Comparison of ENCODE assay signal across 27 cellular contexts in genomic region chr15:54559405-54560064, GRCh38.
DNase-seq lines count a peak whose midpoint lies in the region; ATAC-seq and TF ChIP-seq lines count a peak whose summit lies in the region.
"Had no signal": no experiment of that assay in that cellular context is flagged by ENCODE, and none has a peak within 500 bp of the region (broad histone marks: within the 10 kb centered on the region; RNA-seq: fewer than 3 reads in every experiment).

No MANE protein-coding gene starts in this region.

- H3K4me3 Mint-ChIP-seq in activated naive CD4-positive, alpha-beta T cell treated with anti-CD3 and anti-CD28 coated beads, Interleukin-2, amount 10 ng/mL, durations not matched to agents 7 days and 5 days: no peak overlapping the region
- H3K4me3 Mint-ChIP-seq: nephron progenitor cell; stimulated activated memory B cell treated with anti-CD40 and anti-IgM and Interleukin-4, amounts not matched to agents 10 μg/mL and 1 μg/mL and 100 μg/mL, for 72 hours; WTC11 had no signal

- no peaks in the 10 kb centered on the region for H3K36me3 Mint-ChIP-seq in activated naive CD4-positive, alpha-beta T cell treated with anti-CD3 and anti-CD28 coated beads, Interleukin-2, amount 10 ng/mL, durations not matched to agents 7 days and 5 days
- H3K36me3 Mint-ChIP-seq: CD14-positive monocyte; stimulated activated memory B cell treated with anti-CD40 and anti-IgM and Interleukin-4, amounts not matched to agents 10 μg/mL and 1 μg/mL and 100 μg/mL, for 72 hours; WTC11 had no signal

- no peak overlapping the region for H3K27ac Mint-ChIP-seq in activated naive CD4-positive, alpha-beta T cell treated with anti-CD3 and anti-CD28 coated beads, Interleukin-2, amount 10 ng/mL, durations not matched to agents 7 days and 5 days
- H3K27ac Mint-ChIP-seq: CD14-positive monocyte; nephron progenitor cell; stimulated activated memory B cell treated with anti-CD40 and anti-IgM and Interleukin-4, amounts not matched to agents 10 μg/mL and 1 μg/mL and 100 μg/mL, for 72 hours; WTC11 had no signal

- no peak overlapping the region for H3K4me3 ChIP-seq in GM12865 (ENCODE audit: low read depth, low read length)
- H3K4me3 ChIP-seq: body of pancreas, mucosa of descending colon, pancreas, PC-9 had no signal

- H3K4me1 Mint-ChIP-seq in activated naive CD4-positive, alpha-beta T cell treated with anti-CD3 and anti-CD28 coated beads, Interleukin-2, amount 10 ng/mL, durations not matched to agents 7 days and 5 days: no peaks in the 10 kb centered on the region
- H3K4me1 Mint-ChIP-seq: nephron progenitor cell; stimulated activated memory B cell treated with anti-CD40 and anti-IgM and Interleukin-4, amounts not matched to agents 10 μg/mL and 1 μg/mL and 100 μg/mL, for 72 hours; WTC11 had no signal

- H3K9me3 Mint-ChIP-seq in activated naive CD4-positive, alpha-beta T cell treated with anti-CD3 and anti-CD28 coated beads, Interleukin-2, amount 10 ng/mL, durations not matched to agents 7 days and 5 days: no peaks in the 10 kb centered on the region
- H3K9me3 Mint-ChIP-seq: nephron progenitor cell; stimulated activated memory B cell treated with anti-CD40 and anti-IgM and Interleukin-4, amounts not matched to agents 10 μg/mL and 1 μg/mL and 100 μg/mL, for 72 hours had no signal

- DNase-seq in GM12865 (ENCODE audit: low read depth) (peak; percentile 35), NOMO-1 treated with DMSO at 0.1 percent for 48 hours (lab: John Stamatoyannopoulos, UW; ENCODE audit: unreplicated experiment) (peak; percentile 62), head of caudate nucleus (peak in 24 of 42 donors; percentile 6 to 54 (median 17)), pons (ENCODE audit: low spot score) (peak; percentile 49)
- no peak for DNase-seq in activated naive CD4-positive, alpha-beta T cell treated with anti-CD3 and anti-CD28 coated beads, Interleukin-2, amount 10 ng/mL, durations not matched to agents 7 days and 5 days
- DNase-seq: activated CD4-positive, alpha-beta T cell treated with anti-CD3 and anti-CD28 coated beads, Interleukin-2, amount 50 U/mL, for 1 hour; activated T-cell treated with anti-CD3 and anti-CD28 coated beads, Interleukin-2, amount 50 U/mL, for 48 hours; Calu3; DMS79 treated with DMSO at 0.1 percent for 48 hours; GOT3; NCI-H1417 treated with DMSO at 0.1 percent for 48 hours; NCI-H2081; NCI-H345; NCI-H774; nephron progenitor cell; PC-9; SHP77 treated with DMSO at 0.1 percent for 48 hours; stimulated activated CD4-positive, alpha-beta T cell treated with anti-CD3 and anti-CD28 coated beads, Interleukin-4, amount 100 ng/mL, for 4 hours; T1000 had no signal

- CTCF ChIA-PET in activated naive CD4-positive, alpha-beta T cell treated with anti-CD3 and anti-CD28 coated beads, Interleukin-2, amount 10 ng/mL, durations not matched to agents 7 days and 5 days (lab: Charles Lee): no interaction called here

- TF ChIP-seq CTCF in GM12865 (IDR thresholded peaks at IDR 0.05; ENCODE audit: insufficient read depth, low read depth, low read length, missing control alignments): no peak

- no peaks in the 10 kb centered on the region for H3K27me3 Mint-ChIP-seq in activated naive CD4-positive, alpha-beta T cell treated with anti-CD3 and anti-CD28 coated beads, Interleukin-2, amount 10 ng/mL, durations not matched to agents 7 days and 5 days
- H3K27me3 Mint-ChIP-seq: stimulated activated memory B cell treated with anti-CD40 and anti-IgM and Interleukin-4, amounts not matched to agents 10 μg/mL and 1 μg/mL and 100 μg/mL, for 72 hours had no signal

- intact Hi-C loops in head of caudate nucleus (cut with DNase I): no loop called here

- ATAC-seq in GM18498 (IDR thresholded peaks at IDR 0.05; ENCODE audit: unreplicated experiment): no peak
- no peak for ATAC-seq in GM19023 (IDR thresholded peaks at IDR 0.05; ENCODE audit: unreplicated experiment)
- ATAC-seq: body of pancreas; mucosa of descending colon; stimulated activated memory B cell treated with anti-CD40 and anti-IgM and Interleukin-4, amounts not matched to agents 10 μg/mL and 1 μg/mL and 100 μg/mL, for 72 hours; WTC11 had no signal
